In genomic region chrX:86964321-86964720, GRCh38 we compare ENCODE assay signal across 35 cellular contexts.
"Had no signal": no experiment of that assay in that cellular context is flagged by ENCODE, and none has a peak within 500 bp of the region (broad histone marks: within the 10 kb centered on the region; RNA-seq: fewer than 3 reads in every experiment).

No MANE protein-coding gene starts in this region.

- H3K36me3 ChIP-seq: MG63 had no signal

- DNase-seq: Kasumi-1, MG63, MM.1S, MV-4-11, NCI-H1048, NCI-H1092, NCI-H1092 treated with DMSO at 0.1 percent for 48 hours, NCI-H1105, NCI-H1105 treated with DMSO at 0.1 percent for 48 hours, NCI-H1417, NCI-H1417 treated with DMSO at 0.1 percent for 48 hours, NCI-H1436, NCI-H1436 treated with DMSO at 0.1 percent for 48 hours, NCI-H146, NCI-H1694, NCI-H1694 treated with DMSO at 0.1 percent for 48 hours, NCI-H187, NCI-H187 treated with DMSO at 0.1 percent for 48 hours, NCI-H1930, NCI-H2029, NCI-H2029 treated with DMSO at 0.1 percent for 48 hours, NCI-H2081, NCI-H2081 treated with DMSO at 0.1 percent for 48 hours, NCI-H2107, NCI-H2171, NCI-H2171 treated with DMSO at 0.1 percent for 48 hours, NCI-H2227 treated with DMSO at 0.1 percent for 48 hours, NCI-H226, NCI-H345, NCI-H446, NCI-H446 treated with DMSO at 0.1 percent for 48 hours, NCI-H510A, NCI-H510A treated with DMSO at 0.1 percent for 48 hours, NCI-H524, NCI-H524 treated with DMSO at 0.1 percent for 48 hours had no signal

- H3K9me3 ChIP-seq: MG63 had no signal

- H3K4me3 ChIP-seq: MG63 had no signal
